In the genomic region with DNA sequence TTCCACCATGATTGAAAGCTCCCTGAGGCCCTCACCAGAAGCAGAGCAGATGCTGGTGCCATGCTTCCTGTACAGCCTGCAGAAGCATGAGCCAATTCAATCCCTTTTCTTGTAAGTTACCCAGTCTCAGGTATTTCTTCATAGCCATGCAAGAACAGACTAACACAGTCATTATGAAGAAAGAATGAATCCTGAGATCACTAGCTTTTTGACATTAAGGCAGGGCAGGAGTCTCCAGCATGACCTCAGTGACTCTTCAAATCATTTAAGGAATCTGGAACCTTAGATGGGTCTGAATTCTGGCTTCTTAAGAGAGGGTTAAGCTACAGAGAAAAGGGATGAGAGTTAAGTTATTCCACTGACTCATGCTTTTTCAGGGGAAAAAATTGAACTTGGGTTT, we compare ENCODE assay signal across 17 cellular contexts.
A peak's percentile ranks its signal among the peaks of the same experiment; 100 is the strongest.
DNase-seq lines count a peak whose midpoint lies in the region; ATAC-seq and TF ChIP-seq lines count a peak whose summit lies in the region.
"Had no signal": no experiment of that assay in that cellular context is flagged by ENCODE, and none has a peak within 500 bp of the region (broad histone marks: within the 10 kb centered on the region; RNA-seq: fewer than 3 reads in every experiment).

No MANE protein-coding gene starts in this region.

- TF ChIP-seq RAD21 in IMR-90 (IDR thresholded peaks at IDR 0.05; ENCODE audit: low read length) = no peak

- no peaks in the 10 kb centered on the region for H3K36me3 ChIP-seq in IMR-90 (ENCODE audit: control insufficient read depth, insufficient read depth, low read length)
- no peaks in the 10 kb centered on the region for H3K36me3 ChIP-seq in adipocyte (ENCODE audit: control insufficient read depth, insufficient read depth, low read length, severe bottlenecking)
- H3K36me3 ChIP-seq in stomach = no peaks in the 10 kb centered on the region
- H3K36me3 ChIP-seq in naive thymus-derived CD4-positive, alpha-beta T cell (ENCODE audit: control insufficient read depth in 2 of 3, insufficient read depth in 3 of 3, low read length in 3 of 3) = no peaks in the 10 kb centered on the region
- H3K36me3 ChIP-seq: pancreas, transverse colon, WERI-Rb-1 had no signal

- no peak overlapping the region; the same call in 1 of the 2 replicates for H3K23ac ChIP-seq in IMR-90 (ENCODE audit: low read depth, low read length)

- H2BK5ac ChIP-seq in IMR-90 (ENCODE audit: low read depth, low read length, poor library complexity, severe bottlenecking) = no peak overlapping the region

- no peak overlapping the region for H4K5ac ChIP-seq in IMR-90 (ENCODE audit: low read depth, low read length)

- no peaks in the 10 kb centered on the region for H3K4me1 Mint-ChIP-seq in naive thymus-derived CD4-positive, alpha-beta T cell
- H3K4me1 Mint-ChIP-seq: CD14-positive monocyte had no signal

- dilution Hi-C loops in IMR-90 (cut with HindIII; ENCODE audit: low sequenced_read_pairs, unreplicated experiment) = no loop called here

- H3K56ac ChIP-seq in IMR-90 (ENCODE audit: extremely low read depth, insufficient read depth, low read length) = no peak overlapping the region

- H3K4me1 ChIP-seq in IMR-90 (ENCODE audit: control insufficient read depth, insufficient read depth, low read length) (peaks cover 18% of the 10 kb centered on the region), adipocyte (ENCODE audit: control insufficient read depth, insufficient read depth, low read length) (peaks cover 36% of the 10 kb centered on the region), foreskin keratinocyte (peaks cover 66% of the 10 kb centered on the region), stomach (peaks cover 11 to 77% (median 45%) of the 10 kb centered on the region in 4 donors)
- no peaks in the 10 kb centered on the region for H3K4me1 ChIP-seq in naive thymus-derived CD4-positive, alpha-beta T cell (ENCODE audit: control insufficient read depth in 2 of 2, insufficient read depth in 2 of 2, low read length in 2 of 2)

- intact Hi-C loops in IMR-90 (cut with micrococcal nuclease) = no loop called here
- intact Hi-C loops in stomach (cut with DNase I; ENCODE audit: low total_unique reads) = no loop called here
- intact Hi-C loops in naive thymus-derived CD4-positive, alpha-beta T cell (cut with micrococcal nuclease) = no loop called here

- H3K79me1 ChIP-seq in IMR-90 (ENCODE audit: low read depth in 1 of 2, low read length in 2 of 2) = peaks cover 42 to 76% of the 10 kb centered on the region in 2 experiments

- peaks cover 49% of the 10 kb centered on the region for H4K20me1 ChIP-seq in IMR-90 (ENCODE audit: insufficient read depth, low read length)

- H3K27ac Mint-ChIP-seq in naive thymus-derived CD4-positive, alpha-beta T cell = no peak overlapping the region
- H3K27ac Mint-ChIP-seq: CD14-positive monocyte had no signal

- H2AFZ ChIP-seq in IMR-90 (replicated peaks; ENCODE audit: low read length, poor library complexity) = no peak overlapping the region

- no peak overlapping the region for H3K4me2 ChIP-seq in IMR-90 (ENCODE audit: low read depth, low read length)

- no peak overlapping the region for H4K8ac ChIP-seq in IMR-90 (ENCODE audit: low read depth in 2 of 2, low read length in 2 of 2)

- no peak overlapping the region for H3K14ac ChIP-seq in IMR-90 (replicated peaks; ENCODE audit: low read depth, low read length)

- H2BK15ac ChIP-seq in IMR-90 (ENCODE audit: low read depth, low read length) = no peak overlapping the region

- H3K27me3 Mint-ChIP-seq in naive thymus-derived CD4-positive, alpha-beta T cell = peaks cover 19 to 27% (median 20%) of the 10 kb centered on the region in 5 donors

- peaks cover 0 to 3% (median 0%) of the 10 kb centered on the region in 11 donors for H3K9me3 Mint-ChIP-seq in naive thymus-derived CD4-positive, alpha-beta T cell
- H3K9me3 Mint-ChIP-seq: CD14-positive monocyte had no signal

- no peak overlapping the region for H3K27ac ChIP-seq in IMR-90 (ENCODE audit: insufficient read depth, low read length)
- peak overlapping the region; percentile 89 for H3K27ac ChIP-seq in foreskin keratinocyte
- peak overlapping the region in 3 of 5 donors; percentile 10 to 39 (median 37) for H3K27ac ChIP-seq in stomach
- H3K27ac ChIP-seq in naive thymus-derived CD4-positive, alpha-beta T cell (ENCODE audit: low read depth, low read length) = no peak overlapping the region
- H3K27ac ChIP-seq: pancreas, transverse colon, WERI-Rb-1 had no signal

- CTCF ChIA-PET in IMR-90 (lab: Yijun Ruan, JAX) = interaction anchor here (0.5 to 0.6 kb wide), 2 partner anchors 10 to 40 kb away, joined by 3 read pairs; no protein-coding TSS in a partner anchor
- CTCF ChIA-PET in naive thymus-derived CD4-positive, alpha-beta T cell (lab: Charles Lee) = interaction anchor here (0.5 kb wide), 1 partner anchor 179 kb away, joined by 4 read pairs; no protein-coding TSS in a partner anchor

- H3K36me3 Mint-ChIP-seq in naive thymus-derived CD4-positive, alpha-beta T cell = no peaks in the 10 kb centered on the region
- H3K36me3 Mint-ChIP-seq: CD14-positive monocyte had no signal

- DNase-seq in IMR-90 (no peak), adipocyte (ENCODE audit: low read depth) (peak; percentile 52), foreskin keratinocyte (peak; percentile 65 to 81), stomach (no peak), SHP77 (lab: John Stamatoyannopoulos, UW) (no peak)
- no peak for DNase-seq in naive thymus-derived CD4-positive, alpha-beta T cell
- DNase-seq: anterior cingulate cortex, DMS79 treated with DMSO at 0.1 percent for 48 hours, NCI-H2029 treated with DMSO at 0.1 percent for 48 hours, NCI-H526, pancreas, SW 1271, transverse colon, WERI-Rb-1 had no signal

- 0 out of 2 replicates have a peak, but pooled peaks have one; percentile 27 for ATAC-seq in IMR-90 (ENCODE audit: low read depth)
- ATAC-seq in foreskin keratinocyte = no peak
- no peak for ATAC-seq in naive thymus-derived CD4-positive, alpha-beta T cell
- ATAC-seq in HG02884 (IDR thresholded peaks at IDR 0.05; ENCODE audit: unreplicated experiment) = no peak
- ATAC-seq: left lobe of liver, pancreas had no signal

- H3K9ac ChIP-seq in IMR-90 (ENCODE audit: low read depth, low read length) = no peak overlapping the region
- H3K9ac ChIP-seq in adipocyte (ENCODE audit: low read length) = no peak overlapping the region

- TF ChIP-seq CTCF in IMR-90 (conservative IDR thresholded peaks at IDR 0.05; ENCODE audit: low read depth, low read length) (no peak), foreskin keratinocyte (conservative IDR thresholded peaks at IDR 0.05) (no peak), stomach (IDR thresholded peaks at IDR 0.05) (no peak)

- no peak overlapping the region for H2AK5ac ChIP-seq in IMR-90 (ENCODE audit: low read depth, low read length)

- H3K9me3 ChIP-seq in IMR-90 (ENCODE audit: control insufficient read depth, insufficient read depth, low read length) (no peaks in the 10 kb centered on the region), adipocyte (ENCODE audit: control insufficient read depth, low read length) (no peaks in the 10 kb centered on the region), stomach (no peaks in the 10 kb centered on the region)
- no peaks in the 10 kb centered on the region for H3K9me3 ChIP-seq in naive thymus-derived CD4-positive, alpha-beta T cell (ENCODE audit: control insufficient read depth in 2 of 3, low read length in 3 of 3)
- H3K9me3 ChIP-seq: pancreas, transverse colon had no signal

- H2AK9ac ChIP-seq in IMR-90 (replicated peaks; ENCODE audit: low read depth, low read length, poor library complexity) = no peak overlapping the region

- H2BK20ac ChIP-seq in IMR-90 (ENCODE audit: low read depth, low read length) = no peak overlapping the region

- in situ Hi-C loops in IMR-90 (cut with MboI; ENCODE audit: low sequenced_read_pairs) = no loop called here

- no peak for TF ChIP-seq EP300 in stomach (IDR thresholded peaks at IDR 0.05)

- TF ChIP-seq POLR2A in IMR-90 (IDR thresholded peaks at IDR 0.05; ENCODE audit: low read depth, low read length) = no peak
- no peak for TF ChIP-seq POLR2A in stomach (IDR thresholded peaks at IDR 0.05)

- H3K4me3 ChIP-seq in IMR-90 (ENCODE audit: insufficient read depth, low read depth, low read length) = no peak overlapping the region
- no peak overlapping the region for H3K4me3 ChIP-seq in adipocyte (ENCODE audit: low read length)
- H3K4me3 ChIP-seq in stomach = no peak overlapping the region
- no peak overlapping the region for H3K4me3 ChIP-seq in naive thymus-derived CD4-positive, alpha-beta T cell (ENCODE audit: low read length)
- H3K4me3 ChIP-seq: pancreas, transverse colon had no signal

- H3K9me1 ChIP-seq in IMR-90 (ENCODE audit: insufficient read depth, low read length) = peaks cover 15% of the 10 kb centered on the region

- H3K4ac ChIP-seq in IMR-90 (ENCODE audit: low read depth, low read length) = no peak overlapping the region

- no peaks in the 10 kb centered on the region for H3K27me3 ChIP-seq in IMR-90 (ENCODE audit: control insufficient read depth, insufficient read depth, low read length)
- H3K27me3 ChIP-seq in adipocyte (replicated peaks; ENCODE audit: control insufficient read depth, insufficient read depth, low read length) = no peaks in the 10 kb centered on the region
- no peaks in the 10 kb centered on the region for H3K27me3 ChIP-seq in foreskin keratinocyte
- no peaks in the 10 kb centered on the region for H3K27me3 ChIP-seq in stomach
- no peaks in the 10 kb centered on the region for H3K27me3 ChIP-seq in naive thymus-derived CD4-positive, alpha-beta T cell (ENCODE audit: control insufficient read depth in 2 of 2, insufficient read depth in 2 of 2, low read length in 2 of 2)
- H3K27me3 ChIP-seq: pancreas, transverse colon had no signal

- no peak overlapping the region for H3K4me3 Mint-ChIP-seq in naive thymus-derived CD4-positive, alpha-beta T cell
- H3K4me3 Mint-ChIP-seq: CD14-positive monocyte had no signal

- POLR2A ChIA-PET in IMR-90 (lab: Charles Lee; ENCODE audit: unreplicated experiment) = interaction anchor here (0.6 kb wide), 1 partner anchor 90 kb away, joined by 4 read pairs; no protein-coding TSS in a partner anchor
- POLR2A ChIA-PET in naive thymus-derived CD4-positive, alpha-beta T cell (lab: Charles Lee) = no interaction called here

- no peak overlapping the region for H2BK120ac ChIP-seq in IMR-90 (ENCODE audit: low read depth, low read length)

- no peak overlapping the region for H4K91ac ChIP-seq in IMR-90 (ENCODE audit: insufficient read depth, low read depth, low read length)

- no TSS peak for BruUV-seq in IMR-90 (replicated peaks; lab: Mats Ljungman, UMichigan)

- peak overlapping the region; percentile 24; the same call in 1 of the 2 replicates for H3K18ac ChIP-seq in IMR-90 (ENCODE audit: low read depth, low read length)

TF ChIP-seq in IMR-90, 13 proteins besides CTCF, POLR2A, EP300 and RAD21:
- TF ChIP-seq, protein P1, sequence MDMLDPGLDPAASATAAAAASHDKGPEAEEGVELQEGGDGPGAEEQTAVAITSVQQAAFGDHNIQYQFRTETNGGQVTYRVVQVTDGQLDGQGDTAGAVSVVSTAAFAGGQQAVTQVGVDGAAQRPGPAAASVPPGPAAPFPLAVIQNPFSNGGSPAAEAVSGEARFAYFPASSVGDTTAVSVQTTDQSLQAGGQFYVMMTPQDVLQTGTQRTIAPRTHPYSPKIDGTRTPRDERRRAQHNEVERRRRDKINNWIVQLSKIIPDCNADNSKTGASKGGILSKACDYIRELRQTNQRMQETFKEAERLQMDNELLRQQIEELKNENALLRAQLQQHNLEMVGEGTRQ (IDR thresholded peaks at IDR 0.05; ENCODE audit: low read depth, low read length) = no peak
- peak; percentile 56 for TF ChIP-seq CEBPB (IDR thresholded peaks at IDR 0.05; ENCODE audit: low read depth, low read length)
TF ChIP-seq in IMR-90: peak in this region for 1.

Comparison
In these comparisons a context has a peak if more than half of its experiments do, and no peak if none do; other contexts are left out.
1. DNase-seq: peak in adipocyte (single experiment) and foreskin keratinocyte (2 of 2); none in IMR-90 (single experiment), stomach (single experiment), SHP77 (0 of 2) and naive thymus-derived CD4-positive, alpha-beta T cell (0 of 9).
2. H3K27ac ChIP-seq: peak in foreskin keratinocyte (single experiment) and stomach (3 of 5); none in IMR-90 (single experiment) and naive thymus-derived CD4-positive, alpha-beta T cell (single experiment).